ENCODE assay signal across 1 cellular context in the genomic region with DNA sequence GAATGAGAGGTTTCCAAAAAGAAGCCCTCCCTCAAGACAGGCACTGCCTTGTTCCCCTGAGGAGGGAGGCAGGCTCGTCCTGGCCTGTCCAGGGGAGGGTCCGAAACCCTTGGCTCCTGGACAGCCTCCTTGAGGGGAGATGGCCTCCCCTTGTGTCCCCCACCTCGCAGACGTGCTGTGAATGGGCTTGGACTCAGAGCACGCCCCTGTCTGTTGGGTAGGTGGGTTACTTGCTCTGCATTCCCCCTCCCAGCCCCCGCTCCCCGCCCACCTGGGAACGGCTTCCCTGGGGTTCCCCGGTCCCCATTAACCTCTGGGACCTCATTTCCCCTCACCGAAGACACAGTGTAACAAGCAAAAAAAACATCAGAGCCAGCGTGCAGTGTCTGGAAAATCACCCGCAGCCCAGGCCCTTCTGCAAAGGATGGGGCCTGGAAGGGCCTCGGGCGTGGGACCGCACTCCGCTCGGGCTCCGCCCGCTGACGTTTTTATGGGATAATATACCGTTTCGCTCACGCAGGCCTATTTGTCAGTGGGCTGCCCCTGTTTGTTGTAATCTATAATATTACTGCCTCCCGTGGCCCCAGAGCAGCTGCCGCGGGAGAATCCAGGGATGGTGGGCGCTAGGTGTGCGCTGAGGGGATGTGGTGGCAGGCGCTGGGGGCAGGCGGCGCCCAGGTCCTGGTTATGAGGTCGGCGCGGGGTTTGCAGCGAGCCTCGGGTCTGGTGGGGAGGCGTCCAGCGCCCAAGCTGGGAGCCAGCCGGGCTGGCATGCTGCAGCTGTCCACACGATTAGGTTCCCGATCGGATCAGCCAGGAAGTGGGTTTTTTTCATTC.
A peak's percentile ranks its signal among the peaks of the same experiment; 100 is the strongest.
TF ChIP-seq lines count a peak whose summit lies in the region.

No MANE protein-coding gene starts in this region.

TF ChIP-seq in HepG2, 621 proteins besides CTCF, POLR2A, EP300 and RAD21:
- TF ChIP-seq AGO2 (optimal IDR thresholded peaks at IDR 0.05; ENCODE audit: low read depth, low read length), result peak; percentile 27
- TF ChIP-seq RBFOX2 (IDR thresholded peaks at IDR 0.05; ENCODE audit: low read depth, low read length), result no peak
